Comparison of ENCODE assay signal across 8 cellular contexts in genomic region chr2:43127208-43127940, GRCh38.
DNase-seq lines count a peak whose midpoint lies in the region; ATAC-seq and TF ChIP-seq lines count a peak whose summit lies in the region.

No MANE protein-coding gene starts in this region.

- no peak overlapping the region for H3K4me2 ChIP-seq in neural progenitor cell

- TF ChIP-seq CTCF in GM12872 (IDR thresholded peaks at IDR 0.05; ENCODE audit: insufficient read depth, low read depth, low read length) (peak; percentile 84), epithelial cell of proximal tubule (conservative IDR thresholded peaks at IDR 0.05; ENCODE audit: low read depth, low read length) (peak; percentile 61), neural progenitor cell (IDR thresholded peaks at IDR 0.05) (peak; percentile 56), thyroid gland (IDR thresholded peaks at IDR 0.05) (peak in 5 of 6 experiments; percentile 38 to 56 (median 43))

- ATAC-seq in GM19397 (IDR thresholded peaks at IDR 0.05; ENCODE audit: unreplicated experiment), result no peak

- no peaks in the 10 kb centered on the region for H3F3A ChIP-seq in neural progenitor cell (ENCODE audit: low read depth)

- DNase-seq in NCI-H526 treated with DMSO at 0.1 percent for 48 hours (lab: John Stamatoyannopoulos, UW), result peak; percentile 33
- peak; percentile 69 to 78 for DNase-seq in activated CD8-positive, alpha-beta memory T cell treated with anti-CD3 and anti-CD28 coated beads for 4 hours (ENCODE audit: low read depth in 2 of 2)
- no peak for DNase-seq in epithelial cell of proximal tubule (ENCODE audit: low read depth)
- peak; percentile 47 for DNase-seq in neural progenitor cell (ENCODE audit: low spot score)
- peak; percentile 48 to 63 for DNase-seq in thyroid gland
- DNase-seq in ureter (ENCODE audit: low spot score), result no peak

- H3K27ac ChIP-seq in neural progenitor cell, result no peak overlapping the region
- no peak overlapping the region for H3K27ac ChIP-seq in thyroid gland

- H2AFZ ChIP-seq in neural progenitor cell (replicated peaks), result no peak overlapping the region

- no peak overlapping the region for H3K4me3 Mint-ChIP-seq in neural progenitor cell

- H3K27me3 Mint-ChIP-seq in neural progenitor cell (ENCODE audit: insufficient read depth, low read depth), result peaks cover 11% of the 10 kb centered on the region

- no peaks in the 10 kb centered on the region for H3K79me2 ChIP-seq in neural progenitor cell (ENCODE audit: low read depth)

- peaks cover 51% of the 10 kb centered on the region for H3K4me1 Mint-ChIP-seq in neural progenitor cell

- H4K20me1 ChIP-seq in neural progenitor cell (ENCODE audit: low read depth), result no peaks in the 10 kb centered on the region

- H3K36me3 ChIP-seq in neural progenitor cell (no peaks in the 10 kb centered on the region), thyroid gland (no peaks in the 10 kb centered on the region)

- H3K9ac ChIP-seq in neural progenitor cell, result no peak overlapping the region

- H3K4me1 ChIP-seq in neural progenitor cell (peaks cover 12% of the 10 kb centered on the region), thyroid gland (peaks cover 0 to 33% of the 10 kb centered on the region in 2 donors)

- H3K27me3 ChIP-seq in neural progenitor cell (no peaks in the 10 kb centered on the region), thyroid gland (no peaks in the 10 kb centered on the region)

- H3K36me3 Mint-ChIP-seq in neural progenitor cell, result no peaks in the 10 kb centered on the region

- intact Hi-C loops in thyroid gland (cut with DNase I), result no loop called here

- H3K9me3 ChIP-seq in neural progenitor cell (ENCODE audit: low read depth) (no peaks in the 10 kb centered on the region), thyroid gland (no peaks in the 10 kb centered on the region)

- H3K4me3 ChIP-seq in epithelial cell of proximal tubule (ENCODE audit: low read depth, low read length), result no peak overlapping the region
- no peak overlapping the region for H3K4me3 ChIP-seq in neural progenitor cell
- no peak overlapping the region for H3K4me3 ChIP-seq in thyroid gland (replicated peaks in 1 of 3)

- peak overlapping the region; percentile 81 for H3K27ac Mint-ChIP-seq in neural progenitor cell

- H3K9me3 Mint-ChIP-seq in neural progenitor cell, result no peaks in the 10 kb centered on the region

- TF ChIP-seq POLR2A in thyroid gland (IDR thresholded peaks at IDR 0.05), result no peak

- 73 to 76% methylated on average over 23 to 24 of the region's 24 CpGs for WGBS in thyroid gland, 2 donors

Comparison
In these comparisons a context has a peak if more than half of its experiments do, and no peak if none do; other contexts are left out.
1. DNase-seq: peak in NCI-H526 treated with DMSO at 0.1 percent for 48 hours (single experiment), activated CD8-positive, alpha-beta memory T cell treated with anti-CD3 and anti-CD28 coated beads for 4 hours (2 of 2), neural progenitor cell (single experiment) and thyroid gland (2 of 2); none in epithelial cell of proximal tubule (single experiment) and ureter (single experiment).
2. Peak in every context shown above with its lines, with median percentiles within 50 percentile points of each other: CTCF ChIP-seq.